11 cellular contexts compared by ENCODE assay signal in genomic region chr4:147078875-147079658, GRCh38.
A peak's percentile ranks its signal among the peaks of the same experiment; 100 is the strongest.
DNase-seq lines count a peak whose midpoint lies in the region; ATAC-seq and TF ChIP-seq lines count a peak whose summit lies in the region.
"Had no signal": no experiment of that assay in that cellular context is flagged by ENCODE, and none has a peak within 500 bp of the region (broad histone marks: within the 10 kb centered on the region; RNA-seq: fewer than 3 reads in every experiment).

No MANE protein-coding gene starts in this region.

- peaks cover 6% of the 10 kb centered on the region for H3K9me3 Mint-ChIP-seq in mesothelial cell of epicardium
- H3K9me3 Mint-ChIP-seq in progenitor cell of endocrine pancreas (ENCODE audit: low read depth): no peaks in the 10 kb centered on the region
- H3K9me3 Mint-ChIP-seq: effector memory CD8-positive, alpha-beta T cell had no signal

- H3K4me3 ChIP-seq in A673 (ENCODE audit: low read depth, low read length, poor library complexity, severe bottlenecking) (no peak overlapping the region), HAP-1 (no peak overlapping the region)

- BruUV-seq in A673 (replicated peaks; lab: Mats Ljungman, UMichigan): no TSS peak

- H3K4me1 ChIP-seq in A673 (ENCODE audit: insufficient read depth, low read length, poor library complexity, severe bottlenecking) (peaks cover 11% of the 10 kb centered on the region), HAP-1 (no peaks in the 10 kb centered on the region)

- POLR2A ChIA-PET in A673 (lab: Charles Lee; ENCODE audit: low non-redundant PET): no interaction called here

- H3K4me3 Mint-ChIP-seq in mesothelial cell of epicardium (peak overlapping the region; percentile 43), progenitor cell of endocrine pancreas (ENCODE audit: low read depth) (no peak overlapping the region)
- H3K4me3 Mint-ChIP-seq: effector memory CD8-positive, alpha-beta T cell had no signal

- H3K27me3 Mint-ChIP-seq in mesothelial cell of epicardium (ENCODE audit: low read depth) (no peaks in the 10 kb centered on the region), progenitor cell of endocrine pancreas (no peaks in the 10 kb centered on the region)

- H3K27ac ChIP-seq in A673 (ENCODE audit: low read depth, low read length, poor library complexity, severe bottlenecking): no peak overlapping the region

- CTCF ChIA-PET in A673 (lab: Charles Lee): no interaction called here

- H3K36me3 ChIP-seq in A673 (ENCODE audit: insufficient read depth, low read length, poor library complexity, severe bottlenecking): no peaks in the 10 kb centered on the region
- no peaks in the 10 kb centered on the region for H3K36me3 ChIP-seq in HAP-1 (replicated peaks)

- ATAC-seq in GM18520 (IDR thresholded peaks at IDR 0.05; ENCODE audit: unreplicated experiment): no peak
- ATAC-seq: effector memory CD8-positive, alpha-beta T cell had no signal

- H3K4me1 Mint-ChIP-seq in mesothelial cell of epicardium: peaks cover 34% of the 10 kb centered on the region
- H3K4me1 Mint-ChIP-seq in progenitor cell of endocrine pancreas (ENCODE audit: low read depth): no peaks in the 10 kb centered on the region

- H3K27me3 ChIP-seq in A673 (replicated peaks; ENCODE audit: insufficient read depth, low read depth, low read length, poor library complexity) (no peaks in the 10 kb centered on the region), HAP-1 (ENCODE audit: low read depth) (no peaks in the 10 kb centered on the region)

- H3K27ac Mint-ChIP-seq in mesothelial cell of epicardium (peak overlapping the region; percentile 86), progenitor cell of endocrine pancreas (no peak overlapping the region)
- H3K27ac Mint-ChIP-seq: effector memory CD8-positive, alpha-beta T cell had no signal

- no peaks in the 10 kb centered on the region for H3K9me3 ChIP-seq in A673 (ENCODE audit: low read depth, low read length, poor library complexity, severe bottlenecking)
- H3K9me3 ChIP-seq in HAP-1: no peaks in the 10 kb centered on the region

- peak; percentile 64 for DNase-seq in A673 (ENCODE audit: low spot score)
- DNase-seq in NCI-H69 (lab: John Stamatoyannopoulos, UW): peak; percentile 1
- DNase-seq in dermis microvascular lymphatic vessel endothelial cell (ENCODE audit: low read depth in 2 of 2): peak; percentile 40 to 71
- peak; percentile 34 to 62 for DNase-seq in mesothelial cell of epicardium (ENCODE audit: low spot score in 2 of 2, unreplicated experiment in 2 of 2)
- DNase-seq in activated effector memory CD4-positive, alpha-beta T cell treated with anti-CD3 and anti-CD28 coated beads, Interleukin-2, amount 50 U/mL, for 16 hours: no peak
- DNase-seq in progenitor cell of endocrine pancreas (ENCODE audit: low spot score, unreplicated experiment): no peak
- no peak for DNase-seq in HAP-1 (ENCODE audit: low spot score in 2 of 2)
- DNase-seq: activated T-cell treated with anti-CD3 and anti-CD28 coated beads, Interleukin-2, amount 50 U/mL, for 1 hour; amniotic stem cell; effector memory CD8-positive, alpha-beta T cell had no signal

- intact Hi-C loops in A673 (cut with micrococcal nuclease; ENCODE audit: unreplicated experiment): no loop called here

- in situ Hi-C loops in HAP-1 (cut with MboI; ENCODE audit: low sequenced_read_pairs): no loop called here

- H3K36me3 Mint-ChIP-seq in mesothelial cell of epicardium (no peaks in the 10 kb centered on the region), progenitor cell of endocrine pancreas (ENCODE audit: insufficient read depth) (no peaks in the 10 kb centered on the region)

- TF ChIP-seq CTCF in A673 (conservative IDR thresholded peaks at IDR 0.05; ENCODE audit: low read depth, low read length) (no peak), mesothelial cell of epicardium (IDR thresholded peaks at IDR 0.05; ENCODE audit: unreplicated experiment) (no peak), progenitor cell of endocrine pancreas (IDR thresholded peaks at IDR 0.05; ENCODE audit: unreplicated experiment) (no peak)

Comparison
In these comparisons a context has a peak if more than half of its experiments do, and no peak if none do; other contexts are left out.
1. DNase-seq: peak in A673 (single experiment), NCI-H69 (single experiment), dermis microvascular lymphatic vessel endothelial cell (2 of 2) and mesothelial cell of epicardium (2 of 2); none in activated effector memory CD4-positive, alpha-beta T cell treated with anti-CD3 and anti-CD28 coated beads, Interleukin-2, amount 50 U/mL, for 16 hours (single experiment), progenitor cell of endocrine pancreas (single experiment) and HAP-1 (0 of 2).